ENCODE assay signal across 30 cellular contexts in the genomic region with DNA sequence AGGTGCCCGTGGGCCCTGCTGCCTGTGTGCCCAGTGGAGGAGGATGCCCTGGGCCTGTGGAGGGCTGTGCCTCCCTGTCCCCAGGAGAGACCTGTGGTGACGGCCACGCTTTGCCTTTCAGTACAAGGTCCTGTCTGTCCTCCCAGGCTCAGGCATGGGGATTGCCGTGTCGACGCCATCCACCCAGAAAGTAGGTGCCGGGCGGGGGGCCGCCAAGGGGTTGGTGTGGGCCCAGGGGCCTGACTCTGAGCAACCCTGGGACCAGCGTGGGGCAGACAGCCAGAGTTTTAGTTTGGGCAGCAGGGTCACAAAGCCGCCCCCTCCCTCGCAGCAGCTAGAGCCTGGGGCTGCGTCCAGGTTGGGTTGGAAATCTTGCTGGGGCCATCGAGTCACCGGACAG. TPM values are rescaled to one million over a fixed set of nuclear protein-coding genes. Genes with fewer than 3 reads are reported as not detected.
DNase-seq lines count a peak whose midpoint lies in the region; ATAC-seq and TF ChIP-seq lines count a peak whose summit lies in the region.
"Had no signal": no experiment of that assay in that cellular context is flagged by ENCODE, and none has a peak within 500 bp of the region (broad histone marks: within the 10 kb centered on the region; RNA-seq: fewer than 3 reads in every experiment).

No MANE protein-coding gene starts in this region.

- H4K20me1 ChIP-seq in BLaER1, result peaks cover 88% of the 10 kb centered on the region

- H3K4me1 ChIP-seq in BLaER1 (peaks cover 95% of the 10 kb centered on the region), right atrium auricular region (peaks cover 0 to 37% of the 10 kb centered on the region in 2 donors)
- peaks cover 27% of the 10 kb centered on the region for H3K4me1 ChIP-seq in CD4-positive, alpha-beta memory T cell (ENCODE audit: insufficient read depth, low read length)
- H3K4me1 ChIP-seq: parathyroid adenoma had no signal

- no peak for DNase-seq in activated naive CD4-positive, alpha-beta T cell treated with anti-CD3 and anti-CD28 coated beads for 36 hours
- no peak for DNase-seq in activated naive CD4-positive, alpha-beta T cell treated with Interleukin-2 at 50 U/mL for 16 hours
- DNase-seq in CD4-positive, alpha-beta memory T cell, result no peak
- DNase-seq in right atrium auricular region (ENCODE audit: low spot score) (no peak), ureter (ENCODE audit: low spot score) (no peak), NCI-H187 (lab: John Stamatoyannopoulos, UW) (no peak)
- DNase-seq: ACHN; activated CD8-positive, alpha-beta memory T cell treated with anti-CD3 and anti-CD28 coated beads, Interleukin-2, amount 50 U/mL, for 4 hours; activated gamma-delta T cell treated with Interleukin-2 at 50 U/mL for 16 hours; amygdala; BE2C; Caco-2; H7; KBM-7; NCI-H1105; NCI-H187 treated with DMSO at 0.1 percent for 48 hours; NCI-H2171; SJCRH30; stimulated activated CD4-positive, alpha-beta T cell treated with anti-CD3 and anti-CD28 coated beads, Interleukin-12 subunit alpha, Interleukin-12 subunit beta, amount 100 ng/mL, for 4 hours; stimulated activated CD4-positive, alpha-beta T cell treated with anti-CD3 and anti-CD28 coated beads, Interleukin-2, amount 100 ng/mL, for 48 hours; SW 1271; T-helper 9 cell; transverse colon had no signal

- H3K27me3 ChIP-seq in BLaER1 (no peaks in the 10 kb centered on the region), right atrium auricular region (no peaks in the 10 kb centered on the region)
- H3K27me3 ChIP-seq in CD4-positive, alpha-beta memory T cell (ENCODE audit: insufficient read depth, low read length), result no peaks in the 10 kb centered on the region
- H3K27me3 ChIP-seq: BE2C, hepatocyte, SJCRH30, transverse colon had no signal

- CTCF ChIA-PET in activated naive CD4-positive, alpha-beta T cell treated with anti-CD3 and anti-CD28 coated beads for 36 hours (lab: Charles Lee), result interaction anchor here (1.4 kb wide), 1 partner anchor 112 kb away, joined by 4 read pairs; no protein-coding TSS in a partner anchor
- CTCF ChIA-PET in CD4-positive, alpha-beta memory T cell (lab: Charles Lee; ENCODE audit: partially characterized antibody), result no interaction called here

- intact Hi-C loops in activated naive CD4-positive, alpha-beta T cell treated with anti-CD3 and anti-CD28 coated beads for 36 hours (cut with micrococcal nuclease), result no loop called here
- intact Hi-C loops in CD4-positive, alpha-beta memory T cell (cut with micrococcal nuclease), result no loop called here

- H3K27me3 Mint-ChIP-seq in activated naive CD4-positive, alpha-beta T cell treated with anti-CD3 and anti-CD28 coated beads for 36 hours (ENCODE audit: low read depth), result no peaks in the 10 kb centered on the region
- H3K27me3 Mint-ChIP-seq in CD4-positive, alpha-beta memory T cell, result no peaks in the 10 kb centered on the region

- POLR2A ChIA-PET in CD4-positive, alpha-beta memory T cell (lab: Charles Lee; ENCODE audit: partially characterized antibody), result no interaction called here

- H3K36me3 ChIP-seq in BLaER1 (peaks cover 39% of the 10 kb centered on the region), right atrium auricular region (peaks cover 33% of the 10 kb centered on the region)
- no peaks in the 10 kb centered on the region for H3K36me3 ChIP-seq in CD4-positive, alpha-beta memory T cell (ENCODE audit: insufficient read depth, low read length)
- H3K36me3 ChIP-seq: SJCRH30 had no signal

- peak overlapping the region; percentile 80 for H3K4me3 Mint-ChIP-seq in activated naive CD4-positive, alpha-beta T cell treated with anti-CD3 and anti-CD28 coated beads for 36 hours
- no peak overlapping the region for H3K4me3 Mint-ChIP-seq in CD4-positive, alpha-beta memory T cell
- H3K4me3 Mint-ChIP-seq: memory B cell, neural crest cell had no signal

- H3K4me2 ChIP-seq in BLaER1, result peak overlapping the region; percentile 98
- H3K4me2 ChIP-seq: hepatocyte had no signal

- TF ChIP-seq CTCF in right atrium auricular region (IDR thresholded peaks at IDR 0.05), result no peak

- H3K27ac ChIP-seq in BLaER1, result peak overlapping the region; percentile 87; the same call in 1 of the 2 replicates
- no peak overlapping the region for H3K27ac ChIP-seq in CD4-positive, alpha-beta memory T cell (ENCODE audit: low read depth, low read length)
- H3K27ac ChIP-seq in right atrium auricular region, result peak overlapping the region; percentile 40 to 67
- H3K27ac ChIP-seq: hepatocyte, parathyroid adenoma, SJCRH30, transverse colon had no signal

- H3K9ac ChIP-seq in BLaER1, result peak overlapping the region; percentile 79; the same call in 1 of the 2 replicates
- H3K9ac ChIP-seq: parathyroid adenoma had no signal

- H3K36me3 Mint-ChIP-seq in activated naive CD4-positive, alpha-beta T cell treated with anti-CD3 and anti-CD28 coated beads for 36 hours (ENCODE audit: low read depth), result peaks cover 12% of the 10 kb centered on the region
- peaks cover 0 to 4% of the 10 kb centered on the region in 2 donors for H3K36me3 Mint-ChIP-seq in CD4-positive, alpha-beta memory T cell

- no peak for ATAC-seq in GM18870 (IDR thresholded peaks at IDR 0.05; ENCODE audit: unreplicated experiment)
- ATAC-seq: sciatic nerve had no signal

- peaks cover 54% of the 10 kb centered on the region for H3K4me1 Mint-ChIP-seq in activated naive CD4-positive, alpha-beta T cell treated with anti-CD3 and anti-CD28 coated beads for 36 hours (ENCODE audit: low read depth)
- peaks cover 8 to 44% (median 19%) of the 10 kb centered on the region in 4 donors for H3K4me1 Mint-ChIP-seq in CD4-positive, alpha-beta memory T cell
- H3K4me1 Mint-ChIP-seq: neural crest cell had no signal

- H3K27ac Mint-ChIP-seq in activated naive CD4-positive, alpha-beta T cell treated with anti-CD3 and anti-CD28 coated beads for 36 hours, result peak overlapping the region; percentile 93
- H3K27ac Mint-ChIP-seq in CD4-positive, alpha-beta memory T cell, result peak overlapping the region in 5 of 7 donors; percentile 9 to 99 (median 61)
- H3K27ac Mint-ChIP-seq: memory B cell had no signal

- no peaks in the 10 kb centered on the region for H3K9me3 Mint-ChIP-seq in activated naive CD4-positive, alpha-beta T cell treated with anti-CD3 and anti-CD28 coated beads for 36 hours
- H3K9me3 Mint-ChIP-seq in CD4-positive, alpha-beta memory T cell, result no peaks in the 10 kb centered on the region
- H3K9me3 Mint-ChIP-seq: memory B cell, neural crest cell had no signal

- peak overlapping the region; percentile 3; the same call in 1 of the 2 replicates for H3K4me3 ChIP-seq in BLaER1
- H3K4me3 ChIP-seq in CD4-positive, alpha-beta memory T cell (ENCODE audit: low read length in 2 of 2), result no peak overlapping the region
- no peak overlapping the region for H3K4me3 ChIP-seq in right atrium auricular region
- H3K4me3 ChIP-seq: hepatocyte, SJCRH30, transverse colon had no signal

- H3K9me3 ChIP-seq in BLaER1, result no peaks in the 10 kb centered on the region
- no peaks in the 10 kb centered on the region for H3K9me3 ChIP-seq in CD4-positive, alpha-beta memory T cell (ENCODE audit: control insufficient read depth in 1 of 2, low read length in 2 of 2)
- H3K9me3 ChIP-seq in right atrium auricular region, result no peaks in the 10 kb centered on the region
- H3K9me3 ChIP-seq: BE2C, Caco-2, SJCRH30, transverse colon had no signal

RNA-seq across cellular contexts. Expression of a gene that starts 56.3 kb away (rescaled TPM):
- 10 to 100 TPM; 34.3 to 35.4 TPM for total RNA-seq in activated naive CD4-positive, alpha-beta T cell treated with anti-CD3 and anti-CD28 coated beads for 36 hours
- total RNA-seq in CD4-positive, alpha-beta memory T cell, result 10 to 100 TPM; 16.1 to 19.6 TPM
- 1 to 10 TPM in 1 of 2 donors, under 1 TPM in 1; 0.73 to 7.2 TPM for polyA plus RNA-seq in CD4-positive, alpha-beta memory T cell
- total RNA-seq in right atrium auricular region (10 to 100 TPM; 29.1 to 31.6 TPM), ureter (34.9 TPM)
